In genomic region chr19:6032827-6033226, GRCh38 we compare ENCODE assay signal across 15 cellular contexts.
"Had no signal": no experiment of that assay in that cellular context is flagged by ENCODE, and none has a peak within 500 bp of the region (broad histone marks: within the 10 kb centered on the region; RNA-seq: fewer than 3 reads in every experiment).

No MANE protein-coding gene starts in this region.

- DNase-seq: activated CD4-positive, alpha-beta T cell treated with anti-CD3 and anti-CD28 coated beads, Interleukin-2, amount 50 U/mL, for 4 hours; activated CD4-positive, CD25-positive, alpha-beta regulatory T cell treated with anti-CD3 and anti-CD28 coated beads, Interleukin-2, amount 50 U/mL, for 72 hours; activated naive CD4-positive, alpha-beta T cell treated with anti-CD3 and anti-CD28 coated beads for 36 hours; central memory CD4-positive, alpha-beta T cell; dermis blood vessel endothelial cell; islet precursor cell; retina; SIG-M5; stimulated activated CD4-positive, alpha-beta T cell treated with anti-CD3 and anti-CD28 coated beads, Interleukin-15, amount 100 ng/mL, for 24 hours; stimulated activated CD4-positive, alpha-beta T cell treated with anti-CD3 and anti-CD28 coated beads, Interleukin-4, amount 100 ng/mL, for 4 hours; stomach had no signal

- H3K9me3 Mint-ChIP-seq: activated naive CD4-positive, alpha-beta T cell treated with anti-CD3 and anti-CD28 coated beads for 36 hours; activated T-helper 17 cell treated with anti-CD3 and anti-CD28 coated beads, Interleukin-2, amount 50 U/mL, for 72 hours had no signal

- H3K36me3 ChIP-seq: adrenal gland had no signal

- H3K27me3 Mint-ChIP-seq: activated T-helper 17 cell treated with anti-CD3 and anti-CD28 coated beads, Interleukin-2, amount 50 U/mL, for 72 hours had no signal

- H3K4me3 ChIP-seq: adrenal gland, stomach had no signal

- H3K4me3 Mint-ChIP-seq: activated naive CD4-positive, alpha-beta T cell treated with anti-CD3 and anti-CD28 coated beads for 36 hours; activated T-helper 17 cell treated with anti-CD3 and anti-CD28 coated beads, Interleukin-2, amount 50 U/mL, for 72 hours had no signal

- H3K9me3 ChIP-seq: adrenal gland, stomach had no signal

- ATAC-seq: activated T-helper 17 cell treated with anti-CD3 and anti-CD28 coated beads, Interleukin-2, amount 50 U/mL, for 72 hours; esophagus mucosa had no signal

- H3K27me3 ChIP-seq: adrenal gland, stomach had no signal

- H3K27ac ChIP-seq: adrenal gland, parathyroid adenoma, stomach had no signal

- H3K4me1 ChIP-seq: adrenal gland, parathyroid adenoma, stomach had no signal

- H3K27ac Mint-ChIP-seq: activated naive CD4-positive, alpha-beta T cell treated with anti-CD3 and anti-CD28 coated beads for 36 hours; activated T-helper 17 cell treated with anti-CD3 and anti-CD28 coated beads, Interleukin-2, amount 50 U/mL, for 72 hours had no signal
